8 cellular contexts compared by ENCODE assay signal in genomic region chr20:18287915-18288747, GRCh38.
DNase-seq lines count a peak whose midpoint lies in the region; ATAC-seq lines count a peak whose summit lies in the region.

Gene ZNF133, plus strand, starts transcription at chr20:18288527. Its CDS starts 17,160 bp downstream, at chr20:18305687.

- DNase-seq in AML-193 (lab: John Stamatoyannopoulos, UW): peak; percentile 81 to 93
- peak; percentile 95 for DNase-seq in NCI-H345 treated with DMSO at 0.1 percent for 48 hours (lab: John Stamatoyannopoulos, UW; ENCODE audit: unreplicated experiment)
- peak; percentile 96 for DNase-seq in activated CD4-positive, CD25-positive, alpha-beta regulatory T cell treated with anti-CD3 and anti-CD28 coated beads, Interleukin-2, amount 50 U/mL, for 16 hours (ENCODE audit: low read depth, low spot score)
- peak; percentile 95 for DNase-seq in cerebellar cortex (ENCODE audit: low spot score)
- peak; percentile 97 for DNase-seq in islet precursor cell
- DNase-seq in stimulated activated CD4-positive, alpha-beta T cell treated with anti-CD3 and anti-CD28 coated beads, Interleukin-12 subunit alpha, Interleukin-12 subunit beta, amount 100 ng/mL, for 4 hours: peak; percentile 96

- ATAC-seq in GM19035 (IDR thresholded peaks at IDR 0.05; ENCODE audit: unreplicated experiment): peak; percentile 97
- peak; percentile 96 for ATAC-seq in HG03342 (IDR thresholded peaks at IDR 0.05; ENCODE audit: unreplicated experiment)

Comparison
In these comparisons a context has a peak if more than half of its experiments do, and no peak if none do; other contexts are left out.
1. Peak in every context shown above with its lines: DNase-seq and ATAC-seq.